35 cellular contexts compared by ENCODE assay signal in genomic region chr12:9130244-9130643, GRCh38. TPM values are rescaled to one million over a fixed set of nuclear protein-coding genes. Genes with fewer than 3 reads are reported as not detected.
"Had no signal": no experiment of that assay in that cellular context is flagged by ENCODE, and none has a peak within 500 bp of the region (broad histone marks: within the 10 kb centered on the region; RNA-seq: fewer than 3 reads in every experiment).

No MANE protein-coding gene starts in this region.

- H3K4me1 ChIP-seq: adrenal gland, ascending aorta, breast epithelium had no signal

- H3K27ac ChIP-seq: adrenal gland, ascending aorta, body of pancreas, brain microvascular endothelial cell, breast epithelium, cardiac muscle cell had no signal

- H3K9me3 ChIP-seq: adrenal gland, ascending aorta, body of pancreas, breast epithelium had no signal

- H3K4me3 ChIP-seq: adrenal gland, ascending aorta, body of pancreas, breast epithelium, cardiac muscle cell had no signal

- H3K36me3 ChIP-seq: adrenal gland, ascending aorta, brain microvascular endothelial cell, breast epithelium, cardiac muscle cell had no signal

- ATAC-seq: activated naive CD4-positive, alpha-beta T cell treated with anti-CD3 and anti-CD28 coated beads, Interleukin-2, amount 50 U/mL, for 72 hours; activated naive CD8-positive, alpha-beta T cell treated with anti-CD3 and anti-CD28 coated beads, Interleukin-2, amount 50 U/mL, for 24 hours; activated T-cell treated with anti-CD3 and anti-CD28 coated beads, Interleukin-2, amount 50 U/mL, for 4 hours; activated T-cell treated with anti-CD3 and anti-CD28 coated beads, Interleukin-2, amount 50 U/mL, for 72 hours; activated T-helper 17 cell treated with anti-CD3 and anti-CD28 coated beads, Interleukin-2, amount 50 U/mL, for 72 hours; body of pancreas had no signal

- FAIRE-seq: astrocyte, bronchial epithelial cell had no signal

- DNase-seq: activated effector memory CD4-positive, alpha-beta T cell treated with anti-CD3 and anti-CD28 coated beads, Interleukin-2, amount 50 U/mL, for 16 hours; activated effector memory CD4-positive, alpha-beta T cell treated with Interleukin-2 at 50 U/mL for 16 hours; activated gamma-delta T cell; activated naive CD4-positive, alpha-beta T cell; activated naive CD4-positive, alpha-beta T cell treated with anti-CD3 and anti-CD28 coated beads for 36 hours; activated naive CD4-positive, alpha-beta T cell treated with anti-CD3 and anti-CD28 coated beads, Interleukin-2, amount 10 ng/mL, durations not matched to agents 7 days and 5 days; activated naive CD4-positive, alpha-beta T cell treated with anti-CD3 and anti-CD28 coated beads, Interleukin-2, amount 50 U/mL, for 16 hours; activated naive CD4-positive, alpha-beta T cell treated with Interleukin-2 at 50 U/mL for 16 hours; activated naive CD8-positive, alpha-beta T cell treated with anti-CD3 and anti-CD28 coated beads for 36 hours; activated naive CD8-positive, alpha-beta T cell treated with anti-CD3 and anti-CD28 coated beads, Interleukin-2, amount 10 ng/mL, durations not matched to agents 7 days and 5 days; activated naive CD8-positive, alpha-beta T cell treated with anti-CD3 and anti-CD28 coated beads, Interleukin-2, amount 50 U/mL, for 24 hours; activated T-cell treated with anti-CD3 and anti-CD28 coated beads, Interleukin-2, amount 50 U/mL, for 1 hour; activated T-cell treated with anti-CD3 and anti-CD28 coated beads, Interleukin-2, amount 50 U/mL, for 24 hours; activated T-cell treated with anti-CD3 and anti-CD28 coated beads, Interleukin-2, amount 50 U/mL, for 4 hours; activated T-cell treated with anti-CD3 and anti-CD28 coated beads, Interleukin-2, amount 50 U/mL, for 48 hours; activated T-cell treated with anti-CD3 and anti-CD28 coated beads, Interleukin-2, amount 50 U/mL, for 72 hours; adrenal gland; amniotic stem cell; amygdala; anterior cingulate cortex; aorta; body of pancreas; brain microvascular endothelial cell; caudate nucleus; central memory CD4-positive, alpha-beta T cell; cerebellar nuclear complex had no signal

- H3K27me3 ChIP-seq: adrenal gland, ascending aorta, body of pancreas, brain microvascular endothelial cell, breast epithelium, cardiac muscle cell had no signal

RNA-seq across cellular contexts. Expression of gene A2M, which starts 14.5 kb away (rescaled TPM):
- total RNA-seq: activated naive CD4-positive, alpha-beta T cell treated with anti-CD3 and anti-CD28 coated beads for 36 hours; activated naive CD8-positive, alpha-beta T cell treated with anti-CD3 and anti-CD28 coated beads for 36 hours; activated T-helper 1 cell treated with anti-CD3 and anti-CD28 coated beads, Interleukin-12 subunit alpha, Interleukin-12 subunit beta, Interleukin-2, Interleukin-4 antibody, amounts not matched to agents 30 ng/mL and 10 ng/mL and 1 ng/mL, durations not matched to agents 14 hours and 24 hours and 36 hours; activated T-helper 2 cell treated with anti-CD3 and anti-CD28 coated beads, Interferon-gamma antibody, Interleukin-2, Interleukin-4, amounts not matched to agents 10 μg/mL and 5 μg/mL and 100 μg/mL, durations not matched to agents 14 hours and 24 hours and 36 hours had no signal
